Comparison of ENCODE assay signal across 19 cellular contexts in the genomic region with DNA sequence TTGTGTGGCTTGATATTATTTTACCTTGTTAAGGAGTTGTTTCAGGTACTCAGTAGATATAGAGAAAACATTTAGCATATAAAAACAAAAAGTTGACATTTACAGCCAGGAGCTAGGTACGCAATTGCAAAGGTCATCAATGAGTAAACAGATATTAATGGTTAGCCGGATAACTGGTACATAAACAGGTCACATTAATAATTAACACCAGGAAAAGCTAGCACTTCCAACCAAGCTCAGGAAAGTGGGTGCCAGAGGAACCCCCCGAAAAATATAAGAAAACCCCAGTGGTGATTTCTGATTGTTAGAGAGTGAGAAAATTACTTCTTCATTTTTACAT.
DNase-seq lines count a peak whose midpoint lies in the region; ATAC-seq and TF ChIP-seq lines count a peak whose summit lies in the region.
"Had no signal": no experiment of that assay in that cellular context is flagged by ENCODE, and none has a peak within 500 bp of the region (broad histone marks: within the 10 kb centered on the region; RNA-seq: fewer than 3 reads in every experiment).

No MANE protein-coding gene starts in this region.

- no peak for ATAC-seq in GM21619 (IDR thresholded peaks at IDR 0.05; ENCODE audit: unreplicated experiment)
- ATAC-seq: CD8-positive, alpha-beta T cell; Right ventricle myocardium inferior had no signal

- H3K36me3 Mint-ChIP-seq in mesothelial cell of epicardium = no peaks in the 10 kb centered on the region
- H3K36me3 Mint-ChIP-seq: CD8-positive, alpha-beta T cell had no signal

- H3K9me3 ChIP-seq in hepatocyte (ENCODE audit: low read depth) (no peaks in the 10 kb centered on the region), stomach (no peaks in the 10 kb centered on the region)
- H3K9me3 ChIP-seq: BLaER1 treated with 17β-estradiol and CSF1 and Interleukin-3, amounts not matched to agents 10 nM and 100 nM; HAP-1 had no signal

- intact Hi-C loops in stomach (cut with DNase I; ENCODE audit: low total_unique reads) (no loop called here), posterior vena cava (cut with DNase I) (no loop called here)

- H3K27me3 ChIP-seq in hepatocyte (no peaks in the 10 kb centered on the region), stomach (no peaks in the 10 kb centered on the region)
- H3K27me3 ChIP-seq: BLaER1 treated with 17β-estradiol and CSF1 and Interleukin-3, amounts not matched to agents 10 nM and 100 nM had no signal

- H2AFZ ChIP-seq in hepatocyte = no peak overlapping the region

- no peaks in the 10 kb centered on the region for H3K27me3 Mint-ChIP-seq in mesothelial cell of epicardium (ENCODE audit: low read depth)

- peaks cover 81% of the 10 kb centered on the region for H3K4me1 Mint-ChIP-seq in mesothelial cell of epicardium

- no peaks in the 10 kb centered on the region for H3K36me3 ChIP-seq in hepatocyte (replicated peaks; ENCODE audit: insufficient read depth, low read depth)
- H3K36me3 ChIP-seq in stomach = no peaks in the 10 kb centered on the region
- H3K36me3 ChIP-seq: BLaER1 treated with 17β-estradiol and CSF1 and Interleukin-3, amounts not matched to agents 10 nM and 100 nM; HAP-1 had no signal

- H3K4me2 ChIP-seq in hepatocyte = peak overlapping the region; percentile 51
- H3K4me2 ChIP-seq: BLaER1 treated with 17β-estradiol and CSF1 and Interleukin-3, amounts not matched to agents 10 nM and 100 nM had no signal

- TF ChIP-seq CTCF in hepatocyte (IDR thresholded peaks at IDR 0.05; ENCODE audit: poor library complexity) (no peak), mesothelial cell of epicardium (IDR thresholded peaks at IDR 0.05; ENCODE audit: unreplicated experiment) (no peak), stomach (IDR thresholded peaks at IDR 0.05) (no peak)

- in situ Hi-C loops in Caki2 (cut with HindIII; ENCODE audit: low pct_unique_long_range_greater_than_20kb, low sequenced_read_pairs) = no loop called here

- H3K9me3 Mint-ChIP-seq in mesothelial cell of epicardium = no peaks in the 10 kb centered on the region
- H3K9me3 Mint-ChIP-seq: CD8-positive, alpha-beta T cell had no signal

- no peak for TF ChIP-seq POLR2A in stomach (IDR thresholded peaks at IDR 0.05)

- TF ChIP-seq EP300 in stomach (IDR thresholded peaks at IDR 0.05) = no peak

- H3K4me1 ChIP-seq in hepatocyte (ENCODE audit: insufficient read depth) = peaks cover 21% of the 10 kb centered on the region
- H3K4me1 ChIP-seq in stomach = peaks cover 3 to 69% (median 34%) of the 10 kb centered on the region in 4 donors

- peak overlapping the region; percentile 69 for H3K27ac Mint-ChIP-seq in mesothelial cell of epicardium
- H3K27ac Mint-ChIP-seq: CD8-positive, alpha-beta T cell had no signal

- H3K4me3 ChIP-seq in hepatocyte (no peak overlapping the region), stomach (no peak overlapping the region)
- H3K4me3 ChIP-seq: BLaER1 treated with 17β-estradiol and CSF1 and Interleukin-3, amounts not matched to agents 10 nM and 100 nM; HAP-1 had no signal

- H3K79me2 ChIP-seq in hepatocyte = no peaks in the 10 kb centered on the region

- DNase-seq in Caki2 (ENCODE audit: low read depth) (peak; percentile 25), hepatocyte (ENCODE audit: low spot score) (no peak), mesothelial cell of epicardium (ENCODE audit: low spot score in 2 of 2, unreplicated experiment in 2 of 2) (no peak), stomach (no peak), posterior vena cava (ENCODE audit: low spot score) (no peak), NCI-H2107 (lab: John Stamatoyannopoulos, UW) (no peak), 8988T (no peak)
- DNase-seq: CD8-positive, alpha-beta T cell; DMS79 treated with DMSO at 0.1 percent for 48 hours; MM.1S; NCI-H1092; NCI-H146; NCI-H2081 treated with DMSO at 0.1 percent for 48 hours; NCI-H510A; NCI-H774 had no signal

- H3K4me3 Mint-ChIP-seq in mesothelial cell of epicardium = no peak overlapping the region
- H3K4me3 Mint-ChIP-seq: CD8-positive, alpha-beta T cell had no signal

- H4K20me1 ChIP-seq in hepatocyte (ENCODE audit: insufficient read depth, poor library complexity, severe bottlenecking) = no peaks in the 10 kb centered on the region
- H4K20me1 ChIP-seq: BLaER1 treated with 17β-estradiol and CSF1 and Interleukin-3, amounts not matched to agents 10 nM and 100 nM had no signal

- no peaks in the 10 kb centered on the region for H3K9me2 ChIP-seq in hepatocyte (replicated peaks; ENCODE audit: insufficient read depth)

- WGBS in hepatocyte (ENCODE audit: low lambda C conversion rate, missing lambda C conversion rate) = 67% methylated on average over 3 of the region's 3 CpGs
- WGBS in stomach, 5 donors = 34 to 53% (median 38%) methylated on average over 3 of the region's 3 CpGs

- H3K27ac ChIP-seq in hepatocyte = peak overlapping the region; percentile 40
- peak overlapping the region in 4 of 5 donors; percentile 56 to 83 (median 75) for H3K27ac ChIP-seq in stomach
- H3K27ac ChIP-seq: BLaER1 treated with 17β-estradiol and CSF1 and Interleukin-3, amounts not matched to agents 10 nM and 100 nM had no signal
